ENCODE assay signal across 23 cellular contexts in genomic region chr9:119333507-119334229, GRCh38. TPM values are rescaled to one million over a fixed set of nuclear protein-coding genes. Genes with fewer than 3 reads are reported as not detected.
DNase-seq lines count a peak whose midpoint lies in the region; ATAC-seq and TF ChIP-seq lines count a peak whose summit lies in the region.
"Had no signal": no experiment of that assay in that cellular context is flagged by ENCODE, and none has a peak within 500 bp of the region (broad histone marks: within the 10 kb centered on the region; RNA-seq: fewer than 3 reads in every experiment).

No MANE protein-coding gene starts in this region.

- CTCF ChIA-PET in MCF 10A (lab: Yijun Ruan, JAX), result interaction anchor here (0.7 to 1.6 kb wide), 2 partner anchors 738 to 1825 kb away, joined by 4 to 7 read pairs; no protein-coding TSS in a partner anchor

- peak overlapping the region; percentile 54 to 74 for H3K27ac ChIP-seq in breast epithelium
- H3K27ac ChIP-seq: RWPE1 had no signal

- H3K4me3 Mint-ChIP-seq in MCF 10A (ENCODE audit: unreplicated experiment), result no peak overlapping the region
- no peak overlapping the region for H3K4me3 Mint-ChIP-seq in brain
- H3K4me3 Mint-ChIP-seq: CD8-positive, alpha-beta T cell had no signal

- no peaks in the 10 kb centered on the region for H3K4me1 ChIP-seq in breast epithelium

- intact Hi-C loops in breast epithelium (cut with DNase I; ENCODE audit: low total_unique reads), result loop anchor here (5.0 kb wide), 1 partner anchor 121 kb away; no protein-coding TSS in a partner anchor
- intact Hi-C loops in MCF 10A (cut with micrococcal nuclease), result no loop called here

- TF ChIP-seq POLR2A in breast epithelium (IDR thresholded peaks at IDR 0.05), result no peak

- BruUV-seq in MCF 10A (replicated peaks; lab: Mats Ljungman, UMichigan), result no TSS peak

- H3K27me3 Mint-ChIP-seq in MCF 10A (ENCODE audit: insufficient read depth, unreplicated experiment) (no peaks in the 10 kb centered on the region), brain (peaks cover 7% of the 10 kb centered on the region)

- H3K36me3 Mint-ChIP-seq in MCF 10A (ENCODE audit: insufficient read depth, unreplicated experiment) (no peaks in the 10 kb centered on the region), brain (peaks cover 17% of the 10 kb centered on the region)
- H3K36me3 Mint-ChIP-seq: CD8-positive, alpha-beta T cell had no signal

- no peaks in the 10 kb centered on the region for H3K27me3 ChIP-seq in breast epithelium

- in situ Hi-C loops in ACHN (cut with HindIII; ENCODE audit: low pct_ligation_motif_present, low pct_unique_long_range_greater_than_20kb, low sequenced_read_pairs), result no loop called here

- no peaks in the 10 kb centered on the region for H3K36me3 ChIP-seq in breast epithelium

- DNase-seq in breast epithelium (ENCODE audit: low spot score in 2 of 2) (no peak), MCF 10A (ENCODE audit: unreplicated experiment) (no peak), iPS-NIHi7 (ENCODE audit: extremely low spot score) (peak; percentile 24), SIG-M5 (lab: John Stamatoyannopoulos, UW) (no peak), ACHN (no peak)
- DNase-seq: 8988T; AML-193; CD8-positive, alpha-beta T cell; MM.1S; NCI-H1048; NCI-H1436; NCI-H187 treated with DMSO at 0.1 percent for 48 hours; NCI-H2107; NCI-H446 treated with DMSO at 0.1 percent for 48 hours; NCI-H526 treated with DMSO at 0.1 percent for 48 hours had no signal

- ATAC-seq in HG03159 (IDR thresholded peaks at IDR 0.05; ENCODE audit: unreplicated experiment) (no peak), GM19328 (IDR thresholded peaks at IDR 0.05; ENCODE audit: unreplicated experiment) (no peak)
- ATAC-seq: CD8-positive, alpha-beta T cell; HepG2; K562; SK-N-SH treated with all-trans-retinoic acid at 6 μM for 48 hours had no signal

- H3K9me3 Mint-ChIP-seq in MCF 10A (ENCODE audit: unreplicated experiment) (peaks cover 6% of the 10 kb centered on the region), brain (peaks cover 9 to 19% (median 17%) of the 10 kb centered on the region in 5 experiments)

- H3K4me3 ChIP-seq in breast epithelium, result no peak overlapping the region
- H3K4me3 ChIP-seq: K562 had no signal

- H3K9me3 ChIP-seq in breast epithelium, result peaks cover 12 to 16% of the 10 kb centered on the region in 2 donors

- TF ChIP-seq CTCF in breast epithelium (IDR thresholded peaks at IDR 0.05) (no peak), MCF 10A (IDR thresholded peaks at IDR 0.05; ENCODE audit: unreplicated experiment) (no peak), brain (conservative IDR thresholded peaks at IDR 0.05) (no peak)

- H3K4me1 Mint-ChIP-seq in MCF 10A (ENCODE audit: insufficient read depth, unreplicated experiment) (no peaks in the 10 kb centered on the region), brain (peaks cover 33% of the 10 kb centered on the region)

- POLR2A ChIA-PET in MCF 10A (lab: Yijun Ruan, JAX), result no interaction called here

- no peak overlapping the region for H3K27ac Mint-ChIP-seq in MCF 10A (ENCODE audit: low read depth, unreplicated experiment)
- H3K27ac Mint-ChIP-seq in brain, result peak overlapping the region in 4 of 5 experiments; percentile 11 to 72 (median 52)
- H3K27ac Mint-ChIP-seq: CD8-positive, alpha-beta T cell had no signal

RNA-seq across cellular contexts. Expression of gene BRINP1, which starts 35.6 kb away (rescaled TPM):
- total RNA-seq in breast epithelium (10 to 100 TPM in 1 of 3 donors, 1 to 10 TPM in 1, not detected in 1; 8.8 to 27.5 TPM), MCF 10A (2022) (not detected in 2 replicates)
- 25.0 TPM for polyA plus RNA-seq in brain (ENCODE audit: insufficient read depth, low read depth, low replicate concordance)
- total RNA-seq: CD8-positive, alpha-beta T cell; HepG2; K562 had no signal
- polyA plus RNA-seq: AG04450, HepG2, K562 had no signal
